In genomic region chr7:123828805-123829204, GRCh38 we compare ENCODE assay signal across 9 cellular contexts. TPM values are rescaled to one million over a fixed set of nuclear protein-coding genes. Genes with fewer than 3 reads are reported as not detected.
"Had no signal": no experiment of that assay in that cellular context is flagged by ENCODE, and none has a peak within 500 bp of the region (broad histone marks: within the 10 kb centered on the region; RNA-seq: fewer than 3 reads in every experiment).

No MANE protein-coding gene starts in this region.

- H3K27ac Mint-ChIP-seq: HFFc6 had no signal

- ATAC-seq: HCT116, K562 had no signal

- H3K9me3 ChIP-seq: HAP-1 had no signal

- DNase-seq: GOT3, H7, HFFc6, IMR-90, KG1 had no signal

- H3K36me3 ChIP-seq: HAP-1 had no signal

- H3K4me3 Mint-ChIP-seq: HFFc6 had no signal

- H3K4me3 ChIP-seq: HAP-1, K562 had no signal

- FAIRE-seq: HTR-8/SVneo, K562 had no signal

- H3K4me1 ChIP-seq: HAP-1 had no signal

RNA-seq across cellular contexts. Expression of gene HYAL4, which starts 16.2 kb away (rescaled TPM):
- total RNA-seq: H7, HFFc6, IMR-90, K562 had no signal
- polyA plus RNA-seq: IMR-90, K562 had no signal
